In the genomic region with DNA sequence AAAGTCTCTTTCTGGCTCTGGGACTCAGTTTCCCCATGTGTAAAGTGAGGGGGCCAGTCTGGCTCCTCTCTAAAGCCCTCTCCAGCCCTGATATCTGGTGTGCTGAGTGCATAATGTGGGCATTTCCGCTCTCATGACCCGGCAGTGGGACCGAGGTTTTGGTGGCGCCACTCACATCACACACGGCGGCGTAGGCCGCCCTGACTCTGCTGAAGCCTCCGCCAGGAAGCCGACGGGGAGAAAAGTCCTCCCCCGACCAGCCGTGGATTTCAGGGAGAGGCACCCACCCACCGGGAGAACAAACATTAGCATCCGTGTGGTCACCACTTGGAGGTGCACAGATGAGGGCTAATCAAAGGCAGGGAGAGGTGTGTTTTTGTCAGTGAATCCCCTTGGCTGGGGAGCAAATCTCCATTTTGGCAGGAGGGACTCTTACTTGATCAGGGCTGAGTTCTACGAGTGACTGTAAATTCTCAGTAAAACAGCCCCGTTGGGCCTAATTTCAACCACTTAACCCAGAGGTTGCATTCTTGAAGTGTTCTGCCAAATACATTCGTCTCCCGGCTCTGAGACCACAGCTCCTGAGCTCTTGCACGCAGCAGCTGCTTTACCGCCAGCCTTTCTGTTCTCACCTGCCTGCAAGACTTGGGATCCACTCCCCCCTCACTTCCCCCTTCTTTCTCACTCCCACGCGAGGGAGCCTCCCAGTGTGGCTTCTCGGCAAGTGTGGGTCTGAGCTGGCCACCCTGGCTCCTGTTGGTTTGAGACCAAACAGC, we compare ENCODE assay signal across 13 cellular contexts.
"Had no signal": no experiment of that assay in that cellular context is flagged by ENCODE, and none has a peak within 500 bp of the region (broad histone marks: within the 10 kb centered on the region; RNA-seq: fewer than 3 reads in every experiment).

No MANE protein-coding gene starts in this region.

- H3K4me1 ChIP-seq: breast epithelium had no signal

- H3K9ac ChIP-seq: neural progenitor cell had no signal

- H3K9me3 ChIP-seq: breast epithelium, heart right ventricle, pancreas, tibial nerve had no signal

- DNase-seq: activated CD4-positive, alpha-beta memory T cell treated with anti-CD3 and anti-CD28 coated beads for 36 hours; activated CD4-positive, alpha-beta T cell treated with anti-CD3 and anti-CD28 coated beads for 1 hour; activated gamma-delta T cell; activated naive CD8-positive, alpha-beta T cell treated with anti-CD3 and anti-CD28 coated beads for 36 hours; activated T-cell treated with anti-CD3 and anti-CD28 coated beads, Interleukin-2, amount 50 U/mL, for 48 hours; effector CD4-positive, alpha-beta T cell; heart right ventricle; mesendoderm; pancreas; SW 1271 had no signal

- H3K4me3 ChIP-seq: breast epithelium, heart right ventricle, neural progenitor cell, pancreas, tibial nerve had no signal

- ATAC-seq: heart right ventricle, pancreas had no signal

- H3K27ac ChIP-seq: breast epithelium, heart right ventricle, neural progenitor cell, pancreas had no signal

- H3K36me3 ChIP-seq: breast epithelium, heart right ventricle, neural progenitor cell, pancreas, tibial nerve had no signal

- H3K27me3 ChIP-seq: neural progenitor cell, pancreas had no signal
